ENCODE assay signal across 20 cellular contexts in genomic region chr5:79736528-79737514, GRCh38. TPM values are rescaled to one million over a fixed set of nuclear protein-coding genes. Genes with fewer than 3 reads are reported as not detected.
DNase-seq lines count a peak whose midpoint lies in the region; ATAC-seq, FAIRE-seq and TF ChIP-seq lines count a peak whose summit lies in the region.
"Had no signal": no experiment of that assay in that cellular context is flagged by ENCODE, and none has a peak within 500 bp of the region (broad histone marks: within the 10 kb centered on the region; RNA-seq: fewer than 3 reads in every experiment).

No MANE protein-coding gene starts in this region.

- H3K4me2 ChIP-seq in neuronal stem cell (ENCODE audit: insufficient read depth, low read length, poor library complexity, severe bottlenecking) (no peak overlapping the region), HepG2 (ENCODE audit: low read depth, low read length) (no peak overlapping the region)

- no TSS peak for BruUV-seq in HepG2 (replicated peaks; lab: Mats Ljungman, UMichigan)

- H2BK5ac ChIP-seq in neuronal stem cell (ENCODE audit: low read length), result no peak overlapping the region

- no CpG with 5 or more reads among the region's 14 CpGs for WGBS in neuronal stem cell (ENCODE audit: extremely low coverage in 2 of 2, insufficient read length in 2 of 2, insufficient replicate concordance in 1 of 2), 2 donors
- WGBS in HepG2 (ENCODE audit: low lambda C conversion rate), result 54% methylated on average over 14 of the region's 14 CpGs

- TF ChIP-seq EP300 in HepG2 (IDR thresholded peaks at IDR 0.05; ENCODE audit: low read depth in 2 of 2, low read length in 2 of 2) (no peak), HepG2 (CRISPR knock-in tag; IDR thresholded peaks at IDR 0.05; ENCODE audit: borderline replicate concordance) (no peak)

- H2AFZ ChIP-seq in neuronal stem cell (ENCODE audit: low read length), result no peak overlapping the region
- no peak overlapping the region for H2AFZ ChIP-seq in HepG2 (ENCODE audit: low read length)

- POLR2A ChIA-PET in T-cell (lab: Charles Lee) (no interaction called here), HepG2 (lab: Yijun Ruan, JAX) (no interaction called here)

- H3K9ac ChIP-seq in neuronal stem cell (ENCODE audit: low read depth, low read length, poor library complexity) (no peak overlapping the region), HepG2 (ENCODE audit: insufficient read depth, low read depth, low read length) (no peak overlapping the region)

- DNase-seq in activated naive CD4-positive, alpha-beta T cell treated with anti-CD3 and anti-CD28 coated beads, Interleukin-2, amount 50 U/mL, for 16 hours, result no peak
- peak in 22 of 34 experiments; percentile 0 to 34 (median 6) for DNase-seq in T-cell
- no peak for DNase-seq in activated naive CD8-positive, alpha-beta T cell treated with anti-CD3 and anti-CD28 coated beads, Interleukin-2, amount 50 U/mL, for 24 hours
- no peak for DNase-seq in neuronal stem cell (ENCODE audit: low spot score)
- DNase-seq in pons (ENCODE audit: low spot score), result no peak
- DNase-seq in HepG2 (ENCODE audit: low spot score), result no peak
- no peak for DNase-seq in hypothalamus (lab: John Stamatoyannopoulos, UW)
- DNase-seq: Caco-2; EL; endodermal cell; left ventricle myocardium superior; mucosa of descending colon; NCI-H1930; Peyer's patch; stimulated activated CD4-positive, alpha-beta T cell treated with anti-CD3 and anti-CD28 coated beads, Interleukin-12 subunit alpha, Interleukin-12 subunit beta, amount 100 ng/mL, for 4 hours had no signal

- in situ Hi-C loops in HepG2 (cut with HindIII; ENCODE audit: extremely low pct_ligation_motif_present, low pct_unique_long_range_greater_than_20kb), result no loop called here

- no peak overlapping the region for H3K23ac ChIP-seq in neuronal stem cell (ENCODE audit: low read depth, low read length, poor library complexity)

- H3K4me3 ChIP-seq in neuronal stem cell (ENCODE audit: low read length in 2 of 2) (no peak overlapping the region), HepG2 (replicated peaks in 1 of 3; ENCODE audit: insufficient read depth in 1 of 3, low read depth in 2 of 3, low read length in 3 of 3) (no peak overlapping the region)
- H3K4me3 ChIP-seq: K562, mucosa of descending colon, Peyer's patch, right atrium auricular region, thoracic aorta had no signal

- ATAC-seq in T-cell (replicated peaks in 1 of 4), result peak; percentile 66 to 89 (median 82)
- ATAC-seq in activated naive CD8-positive, alpha-beta T cell treated with anti-CD3 and anti-CD28 coated beads, Interleukin-2, amount 50 U/mL, for 24 hours, result peak; percentile 80
- ATAC-seq in HepG2, result no peak
- ATAC-seq: K562, left ventricle myocardium superior, mucosa of descending colon had no signal

- H3K79me2 ChIP-seq in HepG2 (ENCODE audit: insufficient read depth, low read length), result no peaks in the 10 kb centered on the region

- no peak for FAIRE-seq in HepG2 (lab: Jason Lieb, UNC)
- FAIRE-seq: astrocyte, K562 had no signal

- H3K27ac ChIP-seq in neuronal stem cell (replicated peaks; ENCODE audit: low read length) (no peak overlapping the region), HepG2 (ENCODE audit: extremely low read length, insufficient read depth, low read length) (no peak overlapping the region)
- H3K27ac ChIP-seq: Peyer's patch, thoracic aorta had no signal

- H3K27ac Mint-ChIP-seq in activated naive CD4-positive, alpha-beta T cell treated with anti-CD3 and anti-CD28 coated beads, Interleukin-2, amount 50 U/mL, for 24 hours, result peak overlapping the region; percentile 92
- H3K27ac Mint-ChIP-seq in T-cell, result peak overlapping the region; percentile 58 to 62
- peak overlapping the region; percentile 67 for H3K27ac Mint-ChIP-seq in activated naive CD8-positive, alpha-beta T cell treated with anti-CD3 and anti-CD28 coated beads, Interleukin-2, amount 50 U/mL, for 24 hours
- H3K27ac Mint-ChIP-seq: endodermal cell had no signal

- H3K4ac ChIP-seq in neuronal stem cell (ENCODE audit: low read length), result no peak overlapping the region

- H2AK5ac ChIP-seq in neuronal stem cell (ENCODE audit: low read depth, low read length), result no peak overlapping the region

- no peak overlapping the region for H2BK120ac ChIP-seq in neuronal stem cell (ENCODE audit: low read depth, low read length)

- H3K36me3 Mint-ChIP-seq in activated naive CD4-positive, alpha-beta T cell treated with anti-CD3 and anti-CD28 coated beads, Interleukin-2, amount 50 U/mL, for 24 hours, result no peaks in the 10 kb centered on the region
- no peaks in the 10 kb centered on the region for H3K36me3 Mint-ChIP-seq in T-cell
- H3K36me3 Mint-ChIP-seq in activated naive CD8-positive, alpha-beta T cell treated with anti-CD3 and anti-CD28 coated beads, Interleukin-2, amount 50 U/mL, for 24 hours (ENCODE audit: low read depth), result no peaks in the 10 kb centered on the region

- H2BK12ac ChIP-seq in neuronal stem cell (ENCODE audit: low read length), result no peak overlapping the region

- no peak for TF ChIP-seq POLR2A in HepG2 (IDR thresholded peaks at IDR 0.05; ENCODE audit: insufficient read depth in 1 of 2, low read depth in 2 of 2, low read length in 2 of 2)

- H3K36me3 ChIP-seq in neuronal stem cell (replicated peaks in 1 of 2; ENCODE audit: control insufficient read depth in 2 of 2, insufficient read depth in 2 of 2, low read length in 2 of 2), result no peaks in the 10 kb centered on the region
- no peaks in the 10 kb centered on the region for H3K36me3 ChIP-seq in HepG2 (replicated peaks in 1 of 2; ENCODE audit: control insufficient read depth in 1 of 2, insufficient read depth in 2 of 2, low read length in 2 of 2)
- H3K36me3 ChIP-seq: Peyer's patch, thoracic aorta had no signal

- no peak overlapping the region for H3K18ac ChIP-seq in neuronal stem cell (ENCODE audit: low read length)

- peak overlapping the region; percentile 83 for H3K4me3 Mint-ChIP-seq in activated naive CD4-positive, alpha-beta T cell treated with anti-CD3 and anti-CD28 coated beads, Interleukin-2, amount 50 U/mL, for 24 hours
- peak overlapping the region; percentile 52 to 72 (median 61) for H3K4me3 Mint-ChIP-seq in T-cell
- H3K4me3 Mint-ChIP-seq in activated naive CD8-positive, alpha-beta T cell treated with anti-CD3 and anti-CD28 coated beads, Interleukin-2, amount 50 U/mL, for 24 hours, result peak overlapping the region; percentile 75
- H3K4me3 Mint-ChIP-seq: endodermal cell had no signal

- H3K27me3 ChIP-seq in neuronal stem cell (ENCODE audit: control insufficient read depth in 3 of 3, insufficient read depth in 3 of 3, low read depth in 1 of 3, low read length in 3 of 3), result peaks cover 0 to 43% (median 0%) of the 10 kb centered on the region in 3 experiments
- peaks cover 3 to 30% of the 10 kb centered on the region in 2 experiments; a peak in 3 of 5 replicates for H3K27me3 ChIP-seq in HepG2 (ENCODE audit: control insufficient read depth in 1 of 2, insufficient read depth in 2 of 2, low read length in 2 of 2)
- H3K27me3 ChIP-seq: Peyer's patch, right atrium auricular region had no signal

- no peak overlapping the region for H4K91ac ChIP-seq in neuronal stem cell (ENCODE audit: low read depth, low read length, poor library complexity)

- H3K9me3 Mint-ChIP-seq in activated naive CD4-positive, alpha-beta T cell treated with anti-CD3 and anti-CD28 coated beads, Interleukin-2, amount 50 U/mL, for 24 hours, result no peaks in the 10 kb centered on the region
- no peaks in the 10 kb centered on the region for H3K9me3 Mint-ChIP-seq in T-cell
- H3K9me3 Mint-ChIP-seq in activated naive CD8-positive, alpha-beta T cell treated with anti-CD3 and anti-CD28 coated beads, Interleukin-2, amount 50 U/mL, for 24 hours, result no peaks in the 10 kb centered on the region
- H3K9me3 Mint-ChIP-seq: endodermal cell had no signal

- no peak overlapping the region for H2BK15ac ChIP-seq in neuronal stem cell (ENCODE audit: low read length)

- no peak overlapping the region for H3K14ac ChIP-seq in neuronal stem cell (ENCODE audit: low read length)

- no peaks in the 10 kb centered on the region for H3K79me1 ChIP-seq in neuronal stem cell (ENCODE audit: low read depth, low read length)

- intact Hi-C loops in HepG2 (cut with micrococcal nuclease; ENCODE audit: unreplicated experiment), result no loop called here

- no peak overlapping the region for H4K8ac ChIP-seq in neuronal stem cell (ENCODE audit: low read depth, low read length)

- H3K27me3 Mint-ChIP-seq in activated naive CD4-positive, alpha-beta T cell treated with anti-CD3 and anti-CD28 coated beads, Interleukin-2, amount 50 U/mL, for 24 hours, result peaks cover 12% of the 10 kb centered on the region
- H3K27me3 Mint-ChIP-seq in T-cell, result peaks cover 10 to 14% of the 10 kb centered on the region in 2 donors
- H3K27me3 Mint-ChIP-seq in activated naive CD8-positive, alpha-beta T cell treated with anti-CD3 and anti-CD28 coated beads, Interleukin-2, amount 50 U/mL, for 24 hours, result peaks cover 45% of the 10 kb centered on the region

- CTCF ChIA-PET in T-cell (lab: Charles Lee) (interaction anchor here in 1 of 2 donors (0.6 kb wide), 1 partner anchor 10 kb away, joined by 4 read pairs; no protein-coding TSS in a partner anchor), HepG2 (lab: Yijun Ruan, JAX; ENCODE audit: low intra/inter-chr PET ratio, low total read pairs) (no interaction called here)

- TF ChIP-seq CTCF in HepG2 (CRISPR knock-in tag; IDR thresholded peaks at IDR 0.05), result no peak

- no peaks in the 10 kb centered on the region for H4K20me1 ChIP-seq in HepG2 (ENCODE audit: insufficient read depth, low read length)

- TF ChIP-seq RAD21 in HepG2 (CRISPR knock-in tag; IDR thresholded peaks at IDR 0.05), result no peak

- H3K9me3 ChIP-seq in neuronal stem cell (replicated peaks in 1 of 2; ENCODE audit: control insufficient read depth in 2 of 2, insufficient read depth in 1 of 2, low read depth in 1 of 2, low read length in 2 of 2) (no peaks in the 10 kb centered on the region), HepG2 (ENCODE audit: low read length) (no peaks in the 10 kb centered on the region)
- H3K9me3 ChIP-seq: Caco-2, mucosa of descending colon, Peyer's patch, right atrium auricular region had no signal

- H3K4me1 ChIP-seq in neuronal stem cell (ENCODE audit: control insufficient read depth in 2 of 2, insufficient read depth in 1 of 2, low read depth in 1 of 2, low read length in 2 of 2) (no peaks in the 10 kb centered on the region), HepG2 (ENCODE audit: insufficient read depth, low read length) (peaks cover under 1% of the 10 kb centered on the region)
- H3K4me1 ChIP-seq: Caco-2, Peyer's patch had no signal

- H3K4me1 Mint-ChIP-seq in activated naive CD4-positive, alpha-beta T cell treated with anti-CD3 and anti-CD28 coated beads, Interleukin-2, amount 50 U/mL, for 24 hours, result peaks cover 72% of the 10 kb centered on the region
- H3K4me1 Mint-ChIP-seq in T-cell, result peaks cover 64 to 72% (median 67%) of the 10 kb centered on the region in 3 donors
- H3K4me1 Mint-ChIP-seq in activated naive CD8-positive, alpha-beta T cell treated with anti-CD3 and anti-CD28 coated beads, Interleukin-2, amount 50 U/mL, for 24 hours, result peaks cover 47% of the 10 kb centered on the region

RNA-seq across cellular contexts. Expression of gene CMYA5, which starts 47.2 kb away (rescaled TPM):
- total RNA-seq in T-cell (under 1 TPM; 0.13 to 0.41 (median 0.23) TPM), HepG2 (2016; rRNA removed; fragmentation: Illumina TruSeq; extraction: Trizol) (0.13 and 0.18 TPM in 2 replicates)
- 0.25 TPM for polyA plus RNA-seq in neuronal stem cell (2013, experiment 1 of 2)
- 0.42 TPM for polyA plus RNA-seq in neuronal stem cell (2013, experiment 2 of 2)
- not detected in 2 replicates for total RNA-seq in HepG2 (2016; cell fraction: cytosol; rRNA removed; fragmentation: Illumina TruSeq; extraction: Trizol; ENCODE audit: low read depth)
- total RNA-seq in HepG2 (2016; cell fraction: insoluble cytoplasmic fraction; rRNA removed; fragmentation: Illumina TruSeq; extraction: Trizol), result 0.13 TPM in 2 replicates
- total RNA-seq in HepG2 (2016; cell fraction: membrane; rRNA removed; fragmentation: Illumina TruSeq; extraction: Trizol), result 0.06 and 0.17 TPM in 2 replicates
- total RNA-seq in HepG2 (2016; cell fraction: nucleus; rRNA removed; fragmentation: Illumina TruSeq; extraction: Trizol), result 0.65 and 1.3 TPM in 2 replicates
- polyA plus RNA-seq in HepG2 (2011; rRNA removed), result 0.51 and 0.68 TPM in 2 replicates
- 0.09 and 0.14 TPM in 2 replicates for polyA plus RNA-seq in HepG2 (2011; cell fraction: cytosol; rRNA removed)
- 1.2 and 1.3 TPM in 2 replicates for polyA plus RNA-seq in HepG2 (2011; cell fraction: nucleus; rRNA removed)
- polyA plus RNA-seq in HepG2 (2012), result 0.12 and 0.61 TPM in 2 replicates
- not detected in 2 replicates for polyA plus RNA-seq in HepG2 (2016; cell fraction: cytosol; fragmentation: Illumina TruSeq; extraction: Trizol; ENCODE audit: low read depth)
- polyA plus RNA-seq in HepG2 (2016; cell fraction: insoluble cytoplasmic fraction; fragmentation: Illumina TruSeq; extraction: Trizol; ENCODE audit: low read depth), result 0.11 and 0.41 TPM in 2 replicates
- 0.03 TPM in 1 of 2 replicates, not detected in the other for polyA plus RNA-seq in HepG2 (2016; cell fraction: membrane; fragmentation: Illumina TruSeq; extraction: Trizol; ENCODE audit: low read depth)
- 0.40 and 0.52 TPM in 2 replicates for polyA plus RNA-seq in HepG2 (2016; cell fraction: nucleus; fragmentation: Illumina TruSeq; extraction: Trizol; ENCODE audit: insufficient read depth, low read depth)
- polyA minus RNA-seq in HepG2 (2011; rRNA and poly(A)+ RNA removed; ENCODE audit: low replicate concordance), result 0.24 and 0.54 TPM in 2 replicates
- polyA minus RNA-seq in HepG2 (2011; cell fraction: cytosol; rRNA and poly(A)+ RNA removed), result 0.10 and 0.18 TPM in 2 replicates
- 2.1 and 2.2 TPM in 2 replicates for polyA minus RNA-seq in HepG2 (2011; cell fraction: nucleus; rRNA and poly(A)+ RNA removed)

Comparison
In these comparisons a context has a peak if more than half of its experiments do, and no peak if none do; other contexts are left out.
1. DNase-seq: peak in T-cell (22 of 34); none in activated naive CD4-positive, alpha-beta T cell treated with anti-CD3 and anti-CD28 coated beads, Interleukin-2, amount 50 U/mL, for 16 hours (single experiment), activated naive CD8-positive, alpha-beta T cell treated with anti-CD3 and anti-CD28 coated beads, Interleukin-2, amount 50 U/mL, for 24 hours (single experiment), neuronal stem cell (single experiment), pons (single experiment), HepG2 (single experiment) and hypothalamus (0 of 51).
2. Peak in every context shown above with its lines, with median percentiles within 50 percentile points of each other: H3K27ac Mint-ChIP-seq and H3K4me3 Mint-ChIP-seq.